20 cellular contexts compared by ENCODE assay signal in the genomic region with DNA sequence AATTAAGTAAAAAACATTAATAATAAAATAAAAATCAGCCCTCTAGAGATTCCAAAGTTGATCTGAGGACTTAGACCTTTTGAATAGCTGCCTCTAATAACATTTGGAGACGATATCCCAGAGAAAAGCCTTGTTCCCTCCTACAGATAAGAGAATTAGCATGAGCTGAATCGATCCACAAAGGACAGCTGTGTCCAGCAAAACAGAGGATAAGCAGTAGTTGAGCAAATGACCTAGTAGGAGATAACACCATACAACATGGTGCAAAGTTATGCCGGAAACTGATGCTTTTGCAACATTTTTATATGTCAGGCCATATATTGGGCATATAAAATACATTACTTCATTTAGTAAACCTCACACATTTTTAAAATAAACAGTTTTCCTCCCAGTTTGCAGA.
A peak's percentile ranks its signal among the peaks of the same experiment; 100 is the strongest.
DNase-seq lines count a peak whose midpoint lies in the region; ATAC-seq and TF ChIP-seq lines count a peak whose summit lies in the region.
"Had no signal": no experiment of that assay in that cellular context is flagged by ENCODE, and none has a peak within 500 bp of the region (broad histone marks: within the 10 kb centered on the region; RNA-seq: fewer than 3 reads in every experiment).

No MANE protein-coding gene starts in this region.

- ATAC-seq in left ventricle myocardium superior: peak; percentile 47
- ATAC-seq: A549; CD8-positive, alpha-beta T cell; GM12878 had no signal

- intact Hi-C loops in mammary epithelial cell (cut with micrococcal nuclease) (no loop called here), breast epithelium (cut with DNase I; ENCODE audit: low total_unique reads) (no loop called here), left ventricle myocardium superior (cut with micrococcal nuclease) (no loop called here), cardiac septum (cut with DNase I) (no loop called here)

- H3K27me3 ChIP-seq in mammary epithelial cell (ENCODE audit: insufficient read depth, low read length) (no peaks in the 10 kb centered on the region), breast epithelium (no peaks in the 10 kb centered on the region), WERI-Rb-1 (ENCODE audit: insufficient read depth, low read depth, severe bottlenecking) (no peaks in the 10 kb centered on the region)
- H3K27me3 ChIP-seq: BLaER1 treated with 17β-estradiol and CSF1 and Interleukin-3, amounts not matched to agents 10 nM and 100 nM had no signal

- no peaks in the 10 kb centered on the region for H3K79me2 ChIP-seq in mammary epithelial cell (ENCODE audit: insufficient read depth, low read length)

- dilution Hi-C loops in mammary epithelial cell (cut with HindIII; ENCODE audit: low sequenced_read_pairs): no loop called here

- TF ChIP-seq CTCF in mammary epithelial cell (conservative IDR thresholded peaks at IDR 0.05 in 1 of 2, IDR thresholded peaks at IDR 0.05 in 1 of 2; ENCODE audit: extremely low read depth in 1 of 2, insufficient read depth in 1 of 2, low read depth in 1 of 2, low read length in 2 of 2): no peak
- no peak for TF ChIP-seq CTCF in breast epithelium (IDR thresholded peaks at IDR 0.05)
- TF ChIP-seq CTCF in WERI-Rb-1 (IDR thresholded peaks at IDR 0.05; ENCODE audit: low read depth, low read length): no peak

- CTCF ChIA-PET in mammary epithelial cell (lab: Charles Lee; ENCODE audit: low non-redundant PET): no interaction called here

- no peak overlapping the region for H3K4me3 ChIP-seq in mammary epithelial cell (replicated peaks in 1 of 3; ENCODE audit: insufficient read depth in 1 of 3, low read depth in 2 of 3, low read length in 3 of 3)
- H3K4me3 ChIP-seq in breast epithelium: no peak overlapping the region
- no peak overlapping the region for H3K4me3 ChIP-seq in WERI-Rb-1 (ENCODE audit: low read depth, low read length)
- H3K4me3 ChIP-seq: A549; BLaER1 treated with 17β-estradiol and CSF1 and Interleukin-3, amounts not matched to agents 10 nM and 100 nM; GM12878 had no signal

- DNase-seq in mammary epithelial cell (no peak), breast epithelium (ENCODE audit: low spot score in 2 of 2) (no peak), left ventricle myocardium superior (no peak), cardiac septum (ENCODE audit: low spot score) (no peak), WERI-Rb-1 (peak; percentile 26), foreskin melanocyte (no peak)
- no peak for DNase-seq in stimulated activated CD4-positive, alpha-beta T cell treated with anti-CD3 and anti-CD28 coated beads, Interleukin-2, amount 100 ng/mL, for 24 hours
- DNase-seq: AML-193; Caco-2; Calu3; CD4-positive, alpha-beta T cell; CD8-positive, alpha-beta T cell; DND-41; EL; GDM1 had no signal

- H3K9me3 ChIP-seq in mammary epithelial cell (replicated peaks; ENCODE audit: insufficient read depth, low read length) (no peaks in the 10 kb centered on the region), breast epithelium (no peaks in the 10 kb centered on the region), WERI-Rb-1 (ENCODE audit: severe bottlenecking) (no peaks in the 10 kb centered on the region)
- H3K9me3 ChIP-seq: A549; BLaER1 treated with 17β-estradiol and CSF1 and Interleukin-3, amounts not matched to agents 10 nM and 100 nM; Caco-2 had no signal

- no TSS peak for BruUV-seq in mammary epithelial cell (replicated peaks; lab: Mats Ljungman, UMichigan)

- H3K4me1 ChIP-seq in mammary epithelial cell (ENCODE audit: insufficient read depth, low read length): peaks cover 7% of the 10 kb centered on the region
- H3K4me1 ChIP-seq in breast epithelium: no peaks in the 10 kb centered on the region
- H3K4me1 ChIP-seq: A549, Caco-2 had no signal

- no peak overlapping the region for H3K9ac ChIP-seq in mammary epithelial cell (ENCODE audit: insufficient read depth, low read length)
- H3K9ac ChIP-seq: BLaER1 treated with 17β-estradiol and CSF1 and Interleukin-3, amounts not matched to agents 10 nM and 100 nM had no signal

- H3K36me3 ChIP-seq in mammary epithelial cell (ENCODE audit: insufficient read depth, low read length): no peaks in the 10 kb centered on the region
- H3K36me3 ChIP-seq in breast epithelium: no peaks in the 10 kb centered on the region
- H3K36me3 ChIP-seq in WERI-Rb-1: no peaks in the 10 kb centered on the region
- H3K36me3 ChIP-seq: BLaER1 treated with 17β-estradiol and CSF1 and Interleukin-3, amounts not matched to agents 10 nM and 100 nM had no signal

- in situ Hi-C loops in mammary epithelial cell (cut with MboI; ENCODE audit: low sequenced_read_pairs in 2 of 2): no loop called here

- H4K20me1 ChIP-seq in mammary epithelial cell (ENCODE audit: insufficient read depth, low read length): no peaks in the 10 kb centered on the region
- H4K20me1 ChIP-seq: BLaER1 treated with 17β-estradiol and CSF1 and Interleukin-3, amounts not matched to agents 10 nM and 100 nM had no signal

- TF ChIP-seq POLR2A in breast epithelium (IDR thresholded peaks at IDR 0.05): no peak

- H3K27ac ChIP-seq in mammary epithelial cell (ENCODE audit: insufficient read depth, low read depth, low read length): no peak overlapping the region
- H3K27ac ChIP-seq in breast epithelium: no peak overlapping the region
- H3K27ac ChIP-seq in WERI-Rb-1: no peak overlapping the region
- H3K27ac ChIP-seq: 22Rv1; A549; BLaER1 treated with 17β-estradiol and CSF1 and Interleukin-3, amounts not matched to agents 10 nM and 100 nM; C4-2B had no signal

- no peak overlapping the region for H3K4me2 ChIP-seq in mammary epithelial cell (ENCODE audit: insufficient read depth, low read depth, low read length)
- H3K4me2 ChIP-seq: A549; BLaER1 treated with 17β-estradiol and CSF1 and Interleukin-3, amounts not matched to agents 10 nM and 100 nM had no signal

- WGBS in mammary epithelial cell (ENCODE audit: low coverage, missing lambda C conversion rate): 38% methylated on average over 3 of the region's 3 CpGs

- peak overlapping the region; percentile 48 for H2AFZ ChIP-seq in mammary epithelial cell (ENCODE audit: low read depth, low read length)
